In genomic region chr2:226752887-226753286, GRCh38 we compare ENCODE assay signal across 1 cellular context.
TF ChIP-seq lines count a peak whose summit lies in the region.

No MANE protein-coding gene starts in this region.

TF ChIP-seq in IMR-90, 13 proteins besides CTCF, POLR2A, EP300 and RAD21 (continued from another document):
- TF ChIP-seq MAFK (IDR thresholded peaks at IDR 0.05; ENCODE audit: low read depth, low read length) (no peak), NFE2L2 (IDR thresholded peaks at IDR 0.05; ENCODE audit: low read depth, low read length) (no peak), CEBPB (IDR thresholded peaks at IDR 0.05; ENCODE audit: low read depth, low read length) (no peak), BHLHE40 (IDR thresholded peaks at IDR 0.05; ENCODE audit: low read depth, low read length) (no peak), ELK1 (IDR thresholded peaks at IDR 0.05; ENCODE audit: borderline replicate concordance, low read depth, low read length) (no peak)
- TF ChIP-seq, protein P1, sequence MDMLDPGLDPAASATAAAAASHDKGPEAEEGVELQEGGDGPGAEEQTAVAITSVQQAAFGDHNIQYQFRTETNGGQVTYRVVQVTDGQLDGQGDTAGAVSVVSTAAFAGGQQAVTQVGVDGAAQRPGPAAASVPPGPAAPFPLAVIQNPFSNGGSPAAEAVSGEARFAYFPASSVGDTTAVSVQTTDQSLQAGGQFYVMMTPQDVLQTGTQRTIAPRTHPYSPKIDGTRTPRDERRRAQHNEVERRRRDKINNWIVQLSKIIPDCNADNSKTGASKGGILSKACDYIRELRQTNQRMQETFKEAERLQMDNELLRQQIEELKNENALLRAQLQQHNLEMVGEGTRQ (IDR thresholded peaks at IDR 0.05; ENCODE audit: low read depth, low read length): no peak
